ENCODE assay signal across 8 cellular contexts in genomic region chr7:75409880-75410822, GRCh38. TPM values are rescaled to one million over a fixed set of nuclear protein-coding genes. Genes with fewer than 3 reads are reported as not detected.
A peak's percentile ranks its signal among the peaks of the same experiment; 100 is the strongest.
DNase-seq lines count a peak whose midpoint lies in the region; ATAC-seq and TF ChIP-seq lines count a peak whose summit lies in the region.
"Not testable (repeated sequence)": the region's sequence is repeated elsewhere in the genome, so short reads cannot be mapped to it uniquely, and the experiment has no call there.

No MANE protein-coding gene starts in this region.

- H3K36me3 ChIP-seq in OCI-LY7 (ENCODE audit: insufficient read depth, low read length) = not testable (repeated sequence)

- H3K9me2 ChIP-seq in OCI-LY7 (ENCODE audit: insufficient read depth, low read length) = not testable (repeated sequence)

- H3K4me3 Mint-ChIP-seq in activated naive CD4-positive, alpha-beta T cell treated with anti-CD3 and anti-CD28 coated beads, Interleukin-2, amount 50 U/mL, for 24 hours = peak overlapping the region; percentile 78
- peak overlapping the region; percentile 77 to 85 (median 85) for H3K4me3 Mint-ChIP-seq in nephron

- H3K4me3 ChIP-seq in OCI-LY7 (ENCODE audit: low read depth, low read length, poor library complexity, severe bottlenecking) (peak overlapping the region; percentile 48), fibroblast of the aortic adventitia (ENCODE audit: low read depth, low read length) (peak overlapping the region; percentile 37)

- H3K27ac Mint-ChIP-seq in activated naive CD4-positive, alpha-beta T cell treated with anti-CD3 and anti-CD28 coated beads, Interleukin-2, amount 50 U/mL, for 24 hours = peak overlapping the region; percentile 85
- H3K27ac Mint-ChIP-seq in nephron = not testable (repeated sequence)

- not testable (repeated sequence) for H3K9me3 ChIP-seq in OCI-LY7 (ENCODE audit: low read length)

- intact Hi-C loops in OCI-LY7 (cut with micrococcal nuclease; ENCODE audit: unreplicated experiment) = not testable (repeated sequence)

- CTCF ChIA-PET in OCI-LY7 (lab: Charles Lee; ENCODE audit: unreplicated experiment) = not testable (repeated sequence)

- H3K4me1 ChIP-seq in OCI-LY7 (ENCODE audit: insufficient read depth, low read length, poor library complexity, severe bottlenecking) = not testable (repeated sequence)

- not testable (repeated sequence) for DNase-seq in OCI-LY7 (ENCODE audit: low spot score); fibroblast of the aortic adventitia (ENCODE audit: low read depth)
- peak; percentile 40 for DNase-seq in ureter (ENCODE audit: low spot score)

- not testable (repeated sequence) for H3K36me3 Mint-ChIP-seq in activated naive CD4-positive, alpha-beta T cell treated with anti-CD3 and anti-CD28 coated beads, Interleukin-2, amount 50 U/mL, for 24 hours; nephron (ENCODE audit: low read depth)

- BruUV-seq in OCI-LY7 (replicated peaks; lab: Mats Ljungman, UMichigan) = TSS peak; percentile 80

- H3K9me3 Mint-ChIP-seq in activated naive CD4-positive, alpha-beta T cell treated with anti-CD3 and anti-CD28 coated beads, Interleukin-2, amount 50 U/mL, for 24 hours; nephron: not testable (repeated sequence)

- TF ChIP-seq CTCF in OCI-LY7 (conservative IDR thresholded peaks at IDR 0.05; ENCODE audit: low read length); fibroblast of the aortic adventitia (IDR thresholded peaks at IDR 0.05; ENCODE audit: insufficient read depth, low read length); nephron (IDR thresholded peaks at IDR 0.05; ENCODE audit: unreplicated experiment in 3 of 3): not testable (repeated sequence)

- peak; percentile 88 for ATAC-seq in GM18519 (IDR thresholded peaks at IDR 0.05; ENCODE audit: low FRiP score, unreplicated experiment)
- peak; percentile 88 for ATAC-seq in GM21529 (IDR thresholded peaks at IDR 0.05; ENCODE audit: unreplicated experiment)
- peak; percentile 77 for ATAC-seq in HG03064 (IDR thresholded peaks at IDR 0.05; ENCODE audit: low read depth, unreplicated experiment)

- H4K20me1 ChIP-seq in OCI-LY7 (ENCODE audit: insufficient read depth, low read length) = not testable (repeated sequence)

- not testable (repeated sequence) for H3K79me2 ChIP-seq in OCI-LY7 (ENCODE audit: insufficient read depth, low read depth, low read length)

- H3K27ac ChIP-seq in OCI-LY7 (ENCODE audit: low read depth, low read length, poor library complexity, severe bottlenecking) = not testable (repeated sequence)

- not testable (repeated sequence) for H3K27me3 Mint-ChIP-seq in activated naive CD4-positive, alpha-beta T cell treated with anti-CD3 and anti-CD28 coated beads, Interleukin-2, amount 50 U/mL, for 24 hours; nephron (ENCODE audit: low read depth)

- H2AFZ ChIP-seq in OCI-LY7 (ENCODE audit: low read length) = not testable (repeated sequence)

- POLR2A ChIA-PET in OCI-LY7 (lab: Charles Lee) = not testable (repeated sequence)

- H3K4me2 ChIP-seq in OCI-LY7 (ENCODE audit: low read length) = not testable (repeated sequence)

- not testable (repeated sequence) for H3K4me1 Mint-ChIP-seq in activated naive CD4-positive, alpha-beta T cell treated with anti-CD3 and anti-CD28 coated beads, Interleukin-2, amount 50 U/mL, for 24 hours; nephron

RNA-seq across cellular contexts. Expression of gene TRIM73, which starts 14.7 kb away (rescaled TPM):
- total RNA-seq in OCI-LY7 (2014; rRNA removed; shearing (Covaris generic)) = 10.9 and 16.0 TPM in 2 replicates
- 22.3 and 26.2 TPM in 2 replicates for total RNA-seq in OCI-LY7 (2022)
- 0.18 and 1.6 TPM in 2 replicates for total RNA-seq in fibroblast of the aortic adventitia (ENCODE audit: low replicate concordance)
- 6.5 TPM for total RNA-seq in ureter
